Comparison of ENCODE assay signal across 37 cellular contexts in the genomic region with DNA sequence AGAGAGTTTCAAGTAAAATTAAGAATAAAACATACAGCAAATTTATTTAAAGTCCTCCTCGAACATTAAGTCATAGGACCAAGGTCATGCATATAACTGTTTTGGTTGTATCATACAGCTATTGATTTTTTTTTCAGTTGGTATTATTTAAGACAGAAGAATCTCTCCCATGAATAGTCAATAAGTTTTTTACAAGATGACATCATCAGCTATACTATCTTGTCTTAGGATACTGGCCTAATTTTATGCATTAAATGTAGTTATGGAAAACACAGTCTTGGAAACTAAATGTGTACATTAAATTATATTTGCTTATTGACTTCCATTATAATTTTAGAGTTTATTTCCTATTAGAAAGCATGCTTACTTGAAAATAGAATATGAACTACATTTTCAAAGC.
"Had no signal": no experiment of that assay in that cellular context is flagged by ENCODE, and none has a peak within 500 bp of the region (broad histone marks: within the 10 kb centered on the region; RNA-seq: fewer than 3 reads in every experiment).

No MANE protein-coding gene starts in this region.

- ATAC-seq: activated CD8-positive, alpha-beta T cell treated with anti-CD3 and anti-CD28 coated beads for 36 hours; activated naive CD4-positive, alpha-beta T cell treated with anti-CD3 and anti-CD28 coated beads, Interleukin-2, amount 50 U/mL, for 72 hours; activated T-cell treated with anti-CD3 and anti-CD28 coated beads, Interleukin-2, amount 50 U/mL, for 4 hours; activated T-cell treated with anti-CD3 and anti-CD28 coated beads, Interleukin-2, amount 50 U/mL, for 72 hours; activated T-helper 17 cell treated with anti-CD3 and anti-CD28 coated beads, Interleukin-2, amount 50 U/mL, for 72 hours had no signal

- H3K27ac ChIP-seq: adrenal gland, cardiac muscle cell, VCaP had no signal

- H3K27me3 Mint-ChIP-seq: activated B cell treated with CpG ODN at 0.5 μM for 24 hours; activated CD4-positive, alpha-beta memory T cell treated with anti-CD3 and anti-CD28 coated beads for 36 hours; activated CD4-positive, alpha-beta T cell treated with anti-CD3 and anti-CD28 coated beads, Interleukin-2, amount 10 ng/mL, durations not matched to agents 24 days and 14 days; activated CD8-positive, alpha-beta T cell treated with anti-CD3 and anti-CD28 coated beads for 36 hours; activated naive CD8-positive, alpha-beta T cell treated with anti-CD3 and anti-CD28 coated beads for 36 hours; activated T-helper 17 cell treated with anti-CD3 and anti-CD28 coated beads, Interleukin-2, amount 50 U/mL, for 72 hours; brain; central memory CD8-positive, alpha-beta T cell had no signal

- H3K36me3 Mint-ChIP-seq: activated CD4-positive, alpha-beta memory T cell treated with anti-CD3 and anti-CD28 coated beads for 36 hours; activated naive CD4-positive, alpha-beta T cell treated with anti-CD3 and anti-CD28 coated beads, Interleukin-2, amount 50 U/mL, for 72 hours; activated naive CD8-positive, alpha-beta T cell treated with anti-CD3 and anti-CD28 coated beads for 36 hours; brain had no signal

- H3K27me3 ChIP-seq: adrenal gland, cardiac muscle cell had no signal

- H3K9me3 Mint-ChIP-seq: activated B cell treated with CpG ODN at 0.5 μM for 24 hours; activated CD4-positive, alpha-beta memory T cell treated with anti-CD3 and anti-CD28 coated beads for 36 hours; activated CD4-positive, alpha-beta T cell treated with anti-CD3 and anti-CD28 coated beads, Interleukin-2, amount 10 ng/mL, durations not matched to agents 24 days and 14 days; activated CD8-positive, alpha-beta T cell treated with anti-CD3 and anti-CD28 coated beads for 36 hours; activated naive CD4-positive, alpha-beta T cell treated with anti-CD3 and anti-CD28 coated beads for 36 hours; activated naive CD4-positive, alpha-beta T cell treated with anti-CD3 and anti-CD28 coated beads, Interleukin-2, amount 50 U/mL, for 72 hours; activated naive CD8-positive, alpha-beta T cell treated with anti-CD3 and anti-CD28 coated beads for 36 hours; activated T-cell treated with anti-CD3 and anti-CD28 coated beads, Interleukin-2, amount 50 U/mL, for 4 hours; activated T-cell treated with anti-CD3 and anti-CD28 coated beads, Interleukin-2, amount 50 U/mL, for 72 hours; activated T-helper 1 cell treated with anti-CD3 and anti-CD28 coated beads, Interleukin-12 subunit alpha, Interleukin-12 subunit beta, Interleukin-2, Interleukin-4 antibody, amounts not matched to agents 30 ng/mL and 10 ng/mL and 1 ng/mL, durations not matched to agents 14 hours and 24 hours and 36 hours; activated T-helper 17 cell treated with anti-CD3 and anti-CD28 coated beads, Interleukin-2, amount 50 U/mL, for 72 hours; brain; central memory CD8-positive, alpha-beta T cell; T-helper 1 cell treated with Interleukin-12 subunit alpha and Interleukin-12 subunit beta and Interleukin-4 antibody, amounts not matched to agents 30 μg/mL and 1 μg/mL, for 36 hours; T-helper 2 cell treated with Interferon-gamma antibody and Interleukin-4, amounts not matched to agents 5 μg/mL and 100 μg/mL, for 36 hours had no signal

- H3K36me3 ChIP-seq: adrenal gland, cardiac muscle cell had no signal

- H3K4me1 Mint-ChIP-seq: activated B cell treated with CpG ODN at 0.5 μM for 24 hours; activated CD4-positive, alpha-beta T cell treated with anti-CD3 and anti-CD28 coated beads, Interleukin-2, amount 10 ng/mL, durations not matched to agents 24 days and 14 days; activated naive CD8-positive, alpha-beta T cell treated with anti-CD3 and anti-CD28 coated beads for 36 hours; activated T-helper 17 cell treated with anti-CD3 and anti-CD28 coated beads, Interleukin-2, amount 50 U/mL, for 72 hours; brain; central memory CD8-positive, alpha-beta T cell had no signal

- DNase-seq: activated B cell treated with CpG ODN at 0.5 μM for 24 hours; activated CD4-positive, alpha-beta memory T cell treated with anti-CD3 and anti-CD28 coated beads for 36 hours; activated CD4-positive, alpha-beta T cell treated with anti-CD3 and anti-CD28 coated beads for 4 hours; activated CD4-positive, alpha-beta T cell treated with anti-CD3 and anti-CD28 coated beads, Interleukin-2, amount 10 ng/mL, durations not matched to agents 24 days and 14 days; activated CD4-positive, alpha-beta T cell treated with anti-CD3 and anti-CD28 coated beads, Interleukin-2, amount 50 U/mL, for 1 hour; activated CD4-positive, alpha-beta T cell treated with anti-CD3 and anti-CD28 coated beads, Interleukin-2, amount 50 U/mL, for 4 hours; activated CD4-positive, CD25-positive, alpha-beta regulatory T cell treated with anti-CD3 and anti-CD28 coated beads, Interleukin-2, amount 50 U/mL, for 72 hours; activated CD8-positive, alpha-beta memory T cell treated with anti-CD3 and anti-CD28 coated beads, Interleukin-2, amount 50 U/mL, for 4 hours; activated CD8-positive, alpha-beta T cell treated with anti-CD3 and anti-CD28 coated beads for 36 hours; activated effector memory CD4-positive, alpha-beta T cell treated with anti-CD3 and anti-CD28 coated beads, Interleukin-2, amount 50 U/mL, for 16 hours; activated gamma-delta T cell treated with Interleukin-2 at 50 U/mL for 16 hours; activated naive CD4-positive, alpha-beta T cell; activated naive CD4-positive, alpha-beta T cell treated with anti-CD3 and anti-CD28 coated beads for 36 hours; activated naive CD4-positive, alpha-beta T cell treated with anti-CD3 and anti-CD28 coated beads, Interleukin-2, amount 50 U/mL, for 16 hours; activated naive CD8-positive, alpha-beta T cell treated with anti-CD3 and anti-CD28 coated beads for 36 hours; activated T-cell treated with anti-CD3 and anti-CD28 coated beads for 4 hours; activated T-cell treated with anti-CD3 and anti-CD28 coated beads, Interleukin-2, amount 50 U/mL, for 1 hour; activated T-cell treated with anti-CD3 and anti-CD28 coated beads, Interleukin-2, amount 50 U/mL, for 4 hours; activated T-cell treated with anti-CD3 and anti-CD28 coated beads, Interleukin-2, amount 50 U/mL, for 72 hours; adrenal gland; amniotic stem cell; aorta; caudate nucleus; cerebellar nuclear complex; T-helper 2 cell; T-helper 9 cell had no signal

- H3K4me1 ChIP-seq: adrenal gland had no signal

- H3K27ac Mint-ChIP-seq: activated B cell treated with CpG ODN at 0.5 μM for 24 hours; activated CD4-positive, alpha-beta memory T cell treated with anti-CD3 and anti-CD28 coated beads for 36 hours; activated CD4-positive, alpha-beta T cell treated with anti-CD3 and anti-CD28 coated beads, Interleukin-2, amount 10 ng/mL, durations not matched to agents 24 days and 14 days; activated CD8-positive, alpha-beta T cell treated with anti-CD3 and anti-CD28 coated beads for 36 hours; activated naive CD4-positive, alpha-beta T cell treated with anti-CD3 and anti-CD28 coated beads for 36 hours; activated naive CD4-positive, alpha-beta T cell treated with anti-CD3 and anti-CD28 coated beads, Interleukin-2, amount 50 U/mL, for 72 hours; activated naive CD8-positive, alpha-beta T cell treated with anti-CD3 and anti-CD28 coated beads for 36 hours; activated T-cell treated with anti-CD3 and anti-CD28 coated beads, Interleukin-2, amount 50 U/mL, for 72 hours; activated T-helper 1 cell treated with anti-CD3 and anti-CD28 coated beads, Interleukin-12 subunit alpha, Interleukin-12 subunit beta, Interleukin-2, Interleukin-4 antibody, amounts not matched to agents 30 ng/mL and 10 ng/mL and 1 ng/mL, durations not matched to agents 14 hours and 24 hours and 36 hours; activated T-helper 17 cell treated with anti-CD3 and anti-CD28 coated beads, Interleukin-2, amount 50 U/mL, for 72 hours; brain; T-helper 1 cell treated with Interleukin-12 subunit alpha and Interleukin-12 subunit beta and Interleukin-4 antibody, amounts not matched to agents 30 μg/mL and 1 μg/mL, for 36 hours; T-helper 2 cell treated with Interferon-gamma antibody and Interleukin-4, amounts not matched to agents 5 μg/mL and 100 μg/mL, for 36 hours had no signal

- H3K4me3 ChIP-seq: adrenal gland, cardiac muscle cell had no signal

- FAIRE-seq: bronchial epithelial cell, TTC549 had no signal

- H3K4me3 Mint-ChIP-seq: activated B cell treated with CpG ODN at 0.5 μM for 24 hours; activated CD4-positive, alpha-beta memory T cell treated with anti-CD3 and anti-CD28 coated beads for 36 hours; activated CD4-positive, alpha-beta T cell treated with anti-CD3 and anti-CD28 coated beads, Interleukin-2, amount 10 ng/mL, durations not matched to agents 24 days and 14 days; activated CD8-positive, alpha-beta T cell treated with anti-CD3 and anti-CD28 coated beads for 36 hours; activated naive CD4-positive, alpha-beta T cell treated with anti-CD3 and anti-CD28 coated beads for 36 hours; activated naive CD8-positive, alpha-beta T cell treated with anti-CD3 and anti-CD28 coated beads for 36 hours; activated T-cell treated with anti-CD3 and anti-CD28 coated beads, Interleukin-2, amount 50 U/mL, for 4 hours; activated T-cell treated with anti-CD3 and anti-CD28 coated beads, Interleukin-2, amount 50 U/mL, for 72 hours; activated T-helper 1 cell treated with anti-CD3 and anti-CD28 coated beads, Interleukin-12 subunit alpha, Interleukin-12 subunit beta, Interleukin-2, Interleukin-4 antibody, amounts not matched to agents 30 ng/mL and 10 ng/mL and 1 ng/mL, durations not matched to agents 14 hours and 24 hours and 36 hours; activated T-helper 17 cell treated with anti-CD3 and anti-CD28 coated beads, Interleukin-2, amount 50 U/mL, for 72 hours; brain; central memory CD8-positive, alpha-beta T cell; T-helper 1 cell treated with Interleukin-12 subunit alpha and Interleukin-12 subunit beta and Interleukin-4 antibody, amounts not matched to agents 30 μg/mL and 1 μg/mL, for 36 hours; T-helper 2 cell treated with Interferon-gamma antibody and Interleukin-4, amounts not matched to agents 5 μg/mL and 100 μg/mL, for 36 hours had no signal

- H3K9me3 ChIP-seq: adrenal gland had no signal
